ENCODE assay signal across 33 cellular contexts in the genomic region with DNA sequence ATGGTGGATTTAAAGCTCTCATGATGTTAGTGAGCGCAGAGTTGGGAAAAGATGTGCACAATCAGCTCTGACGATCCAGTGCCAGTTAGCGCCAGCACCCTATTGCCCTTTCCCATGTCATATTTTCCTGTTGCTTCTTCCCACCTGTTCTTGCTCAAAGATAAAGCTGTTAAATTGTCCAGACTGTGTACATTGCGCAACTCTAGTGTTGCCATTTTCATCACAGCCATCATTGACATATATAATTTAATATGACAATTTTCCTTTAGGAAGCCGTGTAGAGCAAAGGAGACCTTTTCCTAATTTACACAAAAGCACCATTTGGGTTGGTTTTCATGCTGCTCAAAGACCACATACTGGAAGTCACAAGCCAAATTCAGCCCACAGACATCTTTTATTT. TPM values are rescaled to one million over a fixed set of nuclear protein-coding genes. Genes with fewer than 3 reads are reported as not detected.
"Had no signal": no experiment of that assay in that cellular context is flagged by ENCODE, and none has a peak within 500 bp of the region (broad histone marks: within the 10 kb centered on the region; RNA-seq: fewer than 3 reads in every experiment).

No MANE protein-coding gene starts in this region.

- FAIRE-seq: islet of Langerhans had no signal

- H3K9ac ChIP-seq: neural progenitor cell, parathyroid adenoma had no signal

- ATAC-seq: gastrocnemius medialis; heart right ventricle; left cardiac atrium; left lung; naive thymus-derived CD4-positive, alpha-beta T cell; sciatic nerve had no signal

- H3K27me3 ChIP-seq: dorsolateral prefrontal cortex, neural progenitor cell, thyroid gland, vagina had no signal

- H2AFZ ChIP-seq: neural progenitor cell, parathyroid adenoma had no signal

- H3K79me2 ChIP-seq: parathyroid adenoma had no signal

- DNase-seq: dorsolateral prefrontal cortex; effector CD4-positive, alpha-beta T cell; foreskin fibroblast; gastrocnemius medialis; heart right ventricle; hippocampal formation; left cardiac atrium; left lung; mesendoderm; midbrain; naive thymus-derived CD4-positive, alpha-beta T cell; stimulated activated CD4-positive, alpha-beta T cell treated with anti-CD3 and anti-CD28 coated beads, Interleukin-12 subunit alpha, Interleukin-12 subunit beta, amount 100 ng/mL, for 4 hours; stimulated activated CD4-positive, alpha-beta T cell treated with anti-CD3 and anti-CD28 coated beads, Interleukin-1b, Interleukin-23, amount 100 ng/mL, for 48 hours; stimulated activated CD4-positive, alpha-beta T cell treated with anti-CD3 and anti-CD28 coated beads, Interleukin-4, amount 100 ng/mL, for 1 hour; stimulated activated CD8-positive, alpha-beta memory T cell treated with anti-CD3 and anti-CD28 coated beads, Interleukin-4, amount 100 ng/mL, for 48 hours; stimulated activated naive CD4-positive, alpha-beta T cell treated with Interleukin-2 at 50 U/mL for 16 hours; stomach; thyroid gland; trophoblast cell had no signal

- H3K36me3 ChIP-seq: gastrocnemius medialis, heart right ventricle, left lung, neural progenitor cell, stomach, thyroid gland, vagina had no signal

- H3K4me1 ChIP-seq: gastrocnemius medialis, heart right ventricle, left lung, parathyroid adenoma, stomach, thyroid gland, vagina had no signal

- H3K4me3 ChIP-seq: dorsolateral prefrontal cortex, gastrocnemius medialis, heart right ventricle, left lung, neural progenitor cell, smooth muscle cell, stomach, thyroid gland, vagina had no signal

- H3K9me3 ChIP-seq: gastrocnemius medialis, left lung, stomach, thyroid gland, vagina had no signal

- H3K27ac ChIP-seq: gastrocnemius medialis, heart right ventricle, left lung, neural progenitor cell, parathyroid adenoma, stomach, thyroid gland, vagina had no signal

- H3K4me2 ChIP-seq: neural progenitor cell, smooth muscle cell had no signal

RNA-seq across cellular contexts. Expression of a gene that starts 5.7 kb away (rescaled TPM):
- total RNA-seq: gastrocnemius medialis, glomerular endothelial cell, kidney epithelial cell, left cardiac atrium, left lung, lower leg skin, lung microvascular endothelial cell, mucosa of gallbladder, osteoblast, smooth muscle cell, stomach, thyroid gland, ureter, vagina had no signal
- polyA plus RNA-seq: esophagus, heart right ventricle, smooth muscle cell, stomach had no signal
